ENCODE assay signal across 8 cellular contexts in the genomic region with DNA sequence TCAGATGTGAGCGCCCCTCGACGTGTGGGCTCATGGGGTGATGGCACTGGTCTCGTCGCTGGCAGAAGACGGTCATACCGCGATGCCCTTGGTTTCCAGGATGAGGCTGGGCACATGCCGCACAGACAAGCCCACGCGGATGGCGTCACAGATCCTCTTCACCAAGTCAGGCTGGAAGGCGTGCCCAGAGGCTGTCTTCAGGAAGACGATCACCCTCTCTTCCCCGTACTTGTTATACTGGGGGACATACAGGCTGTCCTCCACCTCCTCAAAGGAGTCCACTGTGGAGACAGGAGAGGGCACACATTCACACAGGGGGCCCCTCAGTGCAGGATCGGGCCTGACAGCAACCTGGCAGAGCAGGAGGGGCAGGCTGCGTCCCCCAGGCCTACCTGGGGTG.
"Had no signal": no experiment of that assay in that cellular context is flagged by ENCODE, and none has a peak within 500 bp of the region (broad histone marks: within the 10 kb centered on the region; RNA-seq: fewer than 3 reads in every experiment).

No MANE protein-coding gene starts in this region.

- DNase-seq: H9, HCEC 1CT had no signal

- H3K27ac Mint-ChIP-seq: GM23338 had no signal

- H3K27ac ChIP-seq: HL-60 had no signal

- FAIRE-seq: H1, H54, HepG2, K562 had no signal

- ATAC-seq: GM23338, HepG2, K562 had no signal

- H3K4me3 ChIP-seq: GM23338, K562 had no signal

- H3K4me1 Mint-ChIP-seq: GM23338, H9 had no signal

- H3K4me3 Mint-ChIP-seq: GM23338, H9 had no signal
